Comparison of ENCODE assay signal across 24 cellular contexts in genomic region chr2:109400102-109400501, GRCh38.
DNase-seq lines count a peak whose midpoint lies in the region; ATAC-seq, FAIRE-seq and TF ChIP-seq lines count a peak whose summit lies in the region.
"Had no signal": no experiment of that assay in that cellular context is flagged by ENCODE, and none has a peak within 500 bp of the region (broad histone marks: within the 10 kb centered on the region; RNA-seq: fewer than 3 reads in every experiment).

No MANE protein-coding gene starts in this region.

- FAIRE-seq in HepG2 (lab: Jason Lieb, UNC), result no peak
- FAIRE-seq in GM12878 (lab: Jason Lieb, UNC), result no peak
- peak; percentile 99 for FAIRE-seq in urothelium cell line (lab: Jason Lieb, UNC)
- FAIRE-seq: A204.1, D721Med, GM12892, H54 had no signal

- peak overlapping the region; percentile 47 for H3K4me3 Mint-ChIP-seq in endothelial cell (ENCODE audit: unreplicated experiment)
- H3K4me3 Mint-ChIP-seq: B cell; CD4-positive, alpha-beta T cell; CD8-positive, alpha-beta memory T cell had no signal

- CTCF ChIA-PET in HepG2 (lab: Yijun Ruan, JAX; ENCODE audit: low intra/inter-chr PET ratio, low total read pairs) (no interaction called here), GM12878 (lab: Yijun Ruan, JAX) (no interaction called here)

- H3K36me3 ChIP-seq in HepG2 (replicated peaks in 1 of 2; ENCODE audit: control insufficient read depth in 1 of 2, insufficient read depth in 2 of 2, low read length in 2 of 2) (no peaks in the 10 kb centered on the region), right lobe of liver (no peaks in the 10 kb centered on the region), GM12878 (ENCODE audit: control insufficient read depth in 2 of 2, insufficient read depth in 2 of 2, low read length in 1 of 2) (no peaks in the 10 kb centered on the region)
- H3K36me3 ChIP-seq: HAP-1 had no signal

- H3K4me1 Mint-ChIP-seq in endothelial cell (ENCODE audit: unreplicated experiment), result peaks cover 38% of the 10 kb centered on the region

- in situ Hi-C loops in HepG2 (cut with HindIII; ENCODE audit: extremely low pct_ligation_motif_present, low pct_unique_long_range_greater_than_20kb) (no loop called here), GM12878 (cut with MboI) (loop anchor here (5.0 kb wide), 1 partner anchor 52 kb away; no protein-coding TSS in a partner anchor)

- RAD21 ChIA-PET in GM12878 (lab: Charles Lee; ENCODE audit: unreplicated experiment), result no interaction called here

- H3K4me1 ChIP-seq in HepG2 (ENCODE audit: insufficient read depth, low read length), result no peaks in the 10 kb centered on the region
- no peaks in the 10 kb centered on the region for H3K4me1 ChIP-seq in right lobe of liver
- no peaks in the 10 kb centered on the region; the same call in none of the 2 replicates for H3K4me1 ChIP-seq in GM12878 (ENCODE audit: control insufficient read depth, insufficient read depth, low read length)
- H3K4me1 ChIP-seq: HAP-1 had no signal

- H3K9me3 Mint-ChIP-seq in endothelial cell (ENCODE audit: unreplicated experiment), result no peaks in the 10 kb centered on the region
- H3K9me3 Mint-ChIP-seq: CD4-positive, alpha-beta T cell; CD8-positive, alpha-beta memory T cell had no signal

- peaks cover 25% of the 10 kb centered on the region for H3K36me3 Mint-ChIP-seq in endothelial cell (ENCODE audit: low read depth, unreplicated experiment)
- H3K36me3 Mint-ChIP-seq: CD8-positive, alpha-beta memory T cell had no signal

- no peak overlapping the region for H3K9ac ChIP-seq in HepG2 (ENCODE audit: insufficient read depth, low read depth, low read length)
- no peak overlapping the region for H3K9ac ChIP-seq in GM12878 (ENCODE audit: control insufficient read depth, insufficient read depth, low read length)
- H3K9ac ChIP-seq: BLaER1 had no signal

- no peak overlapping the region for H3K27ac Mint-ChIP-seq in endothelial cell (ENCODE audit: unreplicated experiment)
- H3K27ac Mint-ChIP-seq: B cell; CD4-positive, alpha-beta T cell; CD8-positive, alpha-beta memory T cell had no signal

- TF ChIP-seq POLR2A in HepG2 (IDR thresholded peaks at IDR 0.05; ENCODE audit: insufficient read depth in 1 of 2, low read depth in 2 of 2, low read length in 2 of 2) (no peak), right lobe of liver (IDR thresholded peaks at IDR 0.05) (no peak), GM12878 (IDR thresholded peaks at IDR 0.05; ENCODE audit: low read depth, low read length) (no peak)

- no peak overlapping the region for H3K4me3 ChIP-seq in HepG2 (replicated peaks in 1 of 3; ENCODE audit: insufficient read depth in 1 of 3, low read depth in 2 of 3, low read length in 3 of 3)
- no peak overlapping the region for H3K4me3 ChIP-seq in right lobe of liver
- H3K4me3 ChIP-seq in GM12878, result no peak overlapping the region
- H3K4me3 ChIP-seq: BLaER1, HAP-1 had no signal

- SMC1A ChIA-PET in GM12878 (lab: Charles Lee; ENCODE audit: uncharacterized antibody, unreplicated experiment), result no interaction called here

- peaks cover 14% of the 10 kb centered on the region for H3K27me3 Mint-ChIP-seq in endothelial cell (ENCODE audit: unreplicated experiment)
- H3K27me3 Mint-ChIP-seq: B cell; CD4-positive, alpha-beta T cell had no signal

- H2AFZ ChIP-seq in HepG2 (ENCODE audit: low read length) (no peak overlapping the region), GM12878 (ENCODE audit: control insufficient read depth, low read depth, low read length) (no peak overlapping the region)

- TF ChIP-seq EP300 in HepG2 (IDR thresholded peaks at IDR 0.05; ENCODE audit: low read depth in 2 of 2, low read length in 2 of 2) (no peak), HepG2 (CRISPR knock-in tag; IDR thresholded peaks at IDR 0.05; ENCODE audit: borderline replicate concordance) (no peak), GM12878 (IDR thresholded peaks at IDR 0.05; ENCODE audit: borderline replicate concordance in 1 of 2, control insufficient read depth in 1 of 2, low read depth in 2 of 2, low read length in 2 of 2) (no peak)

- no peak for TF ChIP-seq CTCF in HepG2 (CRISPR knock-in tag; IDR thresholded peaks at IDR 0.05)
- TF ChIP-seq CTCF in right lobe of liver (IDR thresholded peaks at IDR 0.05), result no peak
- TF ChIP-seq CTCF in GM12878 (IDR thresholded peaks at IDR 0.05 in 2 of 3, conservative IDR thresholded peaks at IDR 0.05 in 1 of 3; ENCODE audit: control insufficient read depth in 2 of 3, extremely low read depth in 1 of 3, insufficient read depth in 1 of 3, low read depth in 3 of 3, low read length in 3 of 3), result no peak
- TF ChIP-seq CTCF in endothelial cell (IDR thresholded peaks at IDR 0.05; ENCODE audit: unreplicated experiment), result no peak

- 76% methylated on average over 7 of the region's 7 CpGs for WGBS in HepG2 (ENCODE audit: low lambda C conversion rate)
- 61% methylated on average over 4 of the region's 7 CpGs for WGBS in right lobe of liver (ENCODE audit: insufficient coverage, low coverage, low lambda C conversion rate, missing lambda C conversion rate)
- 46% methylated on average over 7 of the region's 7 CpGs for WGBS in GM12878 (ENCODE audit: insufficient coverage, insufficient replicate concordance, low lambda C conversion rate, missing lambda C conversion rate)

- ATAC-seq in HepG2, result no peak
- no peak for ATAC-seq in right lobe of liver
- ATAC-seq in GM12878, result no peak
- no peak for ATAC-seq in left cardiac atrium
- no peak for ATAC-seq in HG03039 (IDR thresholded peaks at IDR 0.05; ENCODE audit: unreplicated experiment)

- H4K20me1 ChIP-seq in HepG2 (ENCODE audit: insufficient read depth, low read length) (no peaks in the 10 kb centered on the region; the same call in 1 of the 2 replicates), GM12878 (ENCODE audit: control insufficient read depth, insufficient read depth) (no peaks in the 10 kb centered on the region)

- POLR2A ChIA-PET in HepG2 (lab: Yijun Ruan, JAX), result no interaction called here
- POLR2A ChIA-PET in GM12878 (lab: Charles Lee), result no interaction called here

- no peaks in the 10 kb centered on the region for H3K79me2 ChIP-seq in HepG2 (ENCODE audit: insufficient read depth, low read length)
- no peaks in the 10 kb centered on the region for H3K79me2 ChIP-seq in GM12878 (ENCODE audit: control insufficient read depth, insufficient read depth, low read length)

- no peak overlapping the region for H3K27ac ChIP-seq in HepG2 (ENCODE audit: extremely low read length, insufficient read depth, low read length)
- no peak overlapping the region for H3K27ac ChIP-seq in right lobe of liver
- no peak overlapping the region for H3K27ac ChIP-seq in GM12878 (ENCODE audit: control insufficient read depth, insufficient read depth)
- H3K27ac ChIP-seq: 22Rv1, BLaER1, C4-2B had no signal

- H3K27me3 ChIP-seq in HepG2 (ENCODE audit: control insufficient read depth in 1 of 2, insufficient read depth in 2 of 2, low read length in 2 of 2) (no peaks in the 10 kb centered on the region), right lobe of liver (no peaks in the 10 kb centered on the region), GM12878 (replicated peaks in 1 of 2; ENCODE audit: control insufficient read depth in 2 of 2, insufficient read depth in 2 of 2, low read length in 1 of 2) (no peaks in the 10 kb centered on the region)
- H3K27me3 ChIP-seq: BLaER1 had no signal

- DNase-seq in HepG2 (ENCODE audit: low spot score) (no peak), right lobe of liver (no peak), GM12878 (ENCODE audit: low read depth, low spot score) (no peak), endothelial cell (ENCODE audit: low spot score) (no peak), urothelium cell line (ENCODE audit: low spot score) (no peak), NCI-H524 (lab: John Stamatoyannopoulos, UW) (no peak), left cardiac atrium (no peak)
- DNase-seq: CD4-positive, alpha-beta T cell; CD8-positive, alpha-beta memory T cell; DMS 273 treated with DMSO at 0.1 percent for 48 hours; DMS79; EL; GDM1; GOT3 had no signal

- BruUV-seq in HepG2 (replicated peaks; lab: Mats Ljungman, UMichigan) (no TSS peak), GM12878 (replicated peaks; lab: Mats Ljungman, UMichigan) (no TSS peak)

- TF ChIP-seq RAD21 in HepG2 (CRISPR knock-in tag; IDR thresholded peaks at IDR 0.05) (no peak), GM12878 (IDR thresholded peaks at IDR 0.05; ENCODE audit: insufficient read depth, low read depth, low read length) (no peak)

- intact Hi-C loops in HepG2 (cut with micrococcal nuclease; ENCODE audit: unreplicated experiment) (no loop called here), right lobe of liver (cut with DNase I) (no loop called here), GM12878 (cut with micrococcal nuclease; ENCODE audit: unreplicated experiment) (no loop called here), left cardiac atrium (cut with DNase I) (no loop called here)

- no peaks in the 10 kb centered on the region for H3K9me3 ChIP-seq in HepG2 (ENCODE audit: low read length)
- H3K9me3 ChIP-seq in right lobe of liver, result no peaks in the 10 kb centered on the region
- H3K9me3 ChIP-seq in GM12878 (replicated peaks; ENCODE audit: control insufficient read depth, insufficient read depth, low read length), result no peaks in the 10 kb centered on the region
- H3K9me3 ChIP-seq: BLaER1, HAP-1 had no signal

- no peak overlapping the region for H3K4me2 ChIP-seq in HepG2 (ENCODE audit: low read depth, low read length)
- H3K4me2 ChIP-seq in GM12878 (ENCODE audit: control insufficient read depth, insufficient read depth), result no peak overlapping the region

TF ChIP-seq in HepG2, 621 proteins besides CTCF, POLR2A, EP300 and RAD21 (continues in another document):
- no peak for TF ChIP-seq TOE1 (CRISPR knock-in tag; IDR thresholded peaks at IDR 0.05)

TF ChIP-seq in GM12878, 131 proteins besides CTCF, POLR2A, EP300 and RAD21:
- peak; percentile 92 for TF ChIP-seq BCL3 (IDR thresholded peaks at IDR 0.05; ENCODE audit: borderline replicate concordance, insufficient read depth, low read depth, low read length, poor library complexity, severe bottlenecking)
- no peak for TF ChIP-seq GATAD2B (conservative IDR thresholded peaks at IDR 0.05; ENCODE audit: low read depth)

Comparison
In these comparisons a context has a peak if more than half of its experiments do, and no peak if none do; other contexts are left out.
1. Of the 75 proteins assayed by ChIP-seq in both HepG2 and GM12878: peak only in HepG2: none; only in GM12878: BCL3; in both: none; in neither: 74.